Comparison of ENCODE assay signal across 1 cellular context in genomic region chr17:34199932-34200534, GRCh38.
TF ChIP-seq lines count a peak whose summit lies in the region.

No MANE protein-coding gene starts in this region.

TF ChIP-seq in H1, 55 proteins besides CTCF, POLR2A, EP300 and RAD21 (continued from another document):
- TF ChIP-seq ATF3 (IDR thresholded peaks at IDR 0.05; ENCODE audit: insufficient read depth, low read depth, low read length) (peak; percentile 58; the same call in 1 of the 2 replicates), HDAC6 (IDR thresholded peaks at IDR 0.05; ENCODE audit: low read depth, low read length) (no peak), JUND (IDR thresholded peaks at IDR 0.05; ENCODE audit: low read length) (peak; percentile 76), KDM5A (IDR thresholded peaks at IDR 0.05; ENCODE audit: low read length) (no peak), YY1 (IDR thresholded peaks at IDR 0.05; ENCODE audit: low read depth, low read length) (0 out of 2 replicates have a peak, but pooled peaks have one; percentile 38)
